ENCODE assay signal across 32 cellular contexts in genomic region chr19:5784581-5785147, GRCh38.
"Had no signal": no experiment of that assay in that cellular context is flagged by ENCODE, and none has a peak within 500 bp of the region (broad histone marks: within the 10 kb centered on the region; RNA-seq: fewer than 3 reads in every experiment).

Gene PRR22, minus strand, starts transcription at chr19:5784746. Its CDS starts 86 bp downstream, at chr19:5784660.

- H3K4me3 Mint-ChIP-seq: activated CD4-positive, alpha-beta memory T cell treated with anti-CD3 and anti-CD28 coated beads for 36 hours; activated CD4-positive, alpha-beta T cell treated with anti-CD3 and anti-CD28 coated beads, Interleukin-2, amount 10 ng/mL, durations not matched to agents 24 days and 14 days; activated naive CD8-positive, alpha-beta T cell; effector memory CD8-positive, alpha-beta T cell; nephron; stimulated activated effector memory CD8-positive, alpha-beta T cell treated with anti-CD3 and anti-CD28 coated beads, Interleukin-12 subunit alpha, Interleukin-12 subunit beta, amount 100 ng/mL, for 72 hours had no signal

- ATAC-seq: effector memory CD8-positive, alpha-beta T cell; gastrocnemius medialis; left lung; lower lobe of right lung; stimulated activated effector memory CD8-positive, alpha-beta T cell treated with anti-CD3 and anti-CD28 coated beads, Interleukin-12 subunit alpha, Interleukin-12 subunit beta, amount 100 ng/mL, for 72 hours had no signal

- H3K27me3 ChIP-seq: ascending aorta, brain microvascular endothelial cell, dorsolateral prefrontal cortex, gastrocnemius medialis, left lung, pancreas, sigmoid colon, suprapubic skin had no signal

- H3K4me1 Mint-ChIP-seq: nephron had no signal

- H3K27ac ChIP-seq: ascending aorta, brain microvascular endothelial cell, coronary artery, gastrocnemius medialis, left lung, lower lobe of right lung, pancreas, prostate gland, sigmoid colon, suprapubic skin, WERI-Rb-1 had no signal

- H3K9me3 ChIP-seq: ascending aorta, gastrocnemius medialis, left lung, lower lobe of right lung, pancreas, prostate gland, sigmoid colon, suprapubic skin had no signal

- H3K9me3 Mint-ChIP-seq: activated CD4-positive, alpha-beta memory T cell treated with anti-CD3 and anti-CD28 coated beads for 36 hours; activated CD4-positive, alpha-beta T cell treated with anti-CD3 and anti-CD28 coated beads, Interleukin-2, amount 10 ng/mL, durations not matched to agents 24 days and 14 days; effector memory CD8-positive, alpha-beta T cell; nephron; stimulated activated effector memory CD8-positive, alpha-beta T cell treated with anti-CD3 and anti-CD28 coated beads, Interleukin-12 subunit alpha, Interleukin-12 subunit beta, amount 100 ng/mL, for 72 hours had no signal

- DNase-seq: activated CD4-positive, alpha-beta memory T cell treated with anti-CD3 and anti-CD28 coated beads for 36 hours; activated CD4-positive, alpha-beta T cell treated with anti-CD3 and anti-CD28 coated beads, Interleukin-2, amount 10 ng/mL, durations not matched to agents 24 days and 14 days; activated CD4-positive, CD25-positive, alpha-beta regulatory T cell treated with anti-CD3 and anti-CD28 coated beads, Interleukin-2, amount 50 U/mL, for 72 hours; activated CD8-positive, alpha-beta memory T cell treated with anti-CD3 and anti-CD28 coated beads, Interleukin-2, amount 50 U/mL, for 48 hours; activated naive CD4-positive, alpha-beta T cell treated with Interleukin-2 at 50 U/mL for 16 hours; activated T-cell treated with anti-CD3 and anti-CD28 coated beads, Interleukin-2, amount 50 U/mL, for 48 hours; brain microvascular endothelial cell; dorsolateral prefrontal cortex; effector memory CD8-positive, alpha-beta T cell; erythroblast; gastrocnemius medialis; glutamatergic neuron; lower lobe of right lung; mesenchymal stem cell; retina; small intestine; stimulated activated CD4-positive, alpha-beta T cell treated with anti-CD3 and anti-CD28 coated beads, Interleukin-4, amount 100 ng/mL, for 24 hours; T1000; trophoblast cell; WERI-Rb-1 had no signal

- H3K4me3 ChIP-seq: ascending aorta, coronary artery, dorsolateral prefrontal cortex, gastrocnemius medialis, left lung, lower lobe of right lung, pancreas, prostate gland, sigmoid colon, suprapubic skin had no signal

- FAIRE-seq: islet of Langerhans, pancreas, small intestine, urothelium cell line had no signal

- H3K27ac Mint-ChIP-seq: activated CD4-positive, alpha-beta memory T cell treated with anti-CD3 and anti-CD28 coated beads for 36 hours; activated CD4-positive, alpha-beta T cell treated with anti-CD3 and anti-CD28 coated beads, Interleukin-2, amount 10 ng/mL, durations not matched to agents 24 days and 14 days; activated naive CD8-positive, alpha-beta T cell; nephron; stimulated activated effector memory CD8-positive, alpha-beta T cell treated with anti-CD3 and anti-CD28 coated beads, Interleukin-12 subunit alpha, Interleukin-12 subunit beta, amount 100 ng/mL, for 72 hours had no signal

- H3K27me3 Mint-ChIP-seq: activated CD4-positive, alpha-beta memory T cell treated with anti-CD3 and anti-CD28 coated beads for 36 hours; activated CD4-positive, alpha-beta T cell treated with anti-CD3 and anti-CD28 coated beads, Interleukin-2, amount 10 ng/mL, durations not matched to agents 24 days and 14 days; activated naive CD8-positive, alpha-beta T cell; effector memory CD8-positive, alpha-beta T cell had no signal

- H3K4me1 ChIP-seq: ascending aorta, pancreas, prostate gland had no signal
